ENCODE assay signal across 8 cellular contexts in the genomic region with DNA sequence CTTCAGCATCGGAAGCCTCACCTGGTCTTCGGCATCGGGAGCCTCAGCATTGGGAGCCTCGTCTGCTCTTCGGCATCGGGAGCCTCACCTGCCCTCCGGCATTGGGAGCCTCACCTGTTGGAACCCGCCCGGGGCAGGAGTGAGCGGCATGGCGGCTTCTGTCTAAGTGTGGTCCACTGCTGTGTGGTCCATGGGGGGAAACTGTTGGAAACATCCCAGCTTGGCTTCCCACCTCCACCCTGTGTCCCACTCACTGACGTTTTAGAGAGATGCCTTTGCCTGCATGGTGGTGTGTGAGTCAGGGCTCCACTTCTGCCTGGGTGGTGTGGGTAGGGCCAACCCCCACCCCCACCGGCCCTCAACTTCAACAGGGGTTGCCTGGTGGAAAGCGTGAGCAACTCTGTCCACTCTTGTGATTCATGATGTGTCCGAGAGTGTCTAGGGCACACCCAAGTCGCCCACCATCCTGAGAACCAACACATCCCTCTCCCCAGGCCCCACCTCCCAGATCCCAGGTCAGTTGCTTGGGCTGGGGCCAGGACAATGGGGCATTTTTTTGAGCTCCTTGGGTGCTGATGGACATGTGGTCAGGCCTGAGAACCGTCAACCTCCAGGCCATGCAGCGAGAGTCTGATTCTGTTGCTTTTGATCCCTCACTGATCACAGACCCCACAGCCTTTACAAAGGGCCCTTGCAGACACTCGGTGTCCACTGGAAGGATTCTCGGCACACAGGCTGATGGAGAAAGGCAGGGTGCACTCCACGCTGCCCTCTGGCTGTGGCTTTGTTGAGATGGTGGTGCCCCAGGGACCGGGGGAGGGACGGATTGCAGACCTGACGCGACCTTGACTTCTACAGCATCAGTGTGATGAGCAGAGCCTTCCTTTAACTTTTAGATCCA.
A peak's percentile ranks its signal among the peaks of the same experiment; 100 is the strongest.
DNase-seq lines count a peak whose midpoint lies in the region; ATAC-seq and TF ChIP-seq lines count a peak whose summit lies in the region.

No MANE protein-coding gene starts in this region.

- H3K4me2 ChIP-seq in HCT116 (ENCODE audit: low read length) = no peak overlapping the region

- H3K4me1 ChIP-seq in HCT116 (ENCODE audit: control insufficient read depth in 1 of 2, insufficient read depth in 2 of 2, low read length in 2 of 2) (no peaks in the 10 kb centered on the region), right lobe of liver (no peaks in the 10 kb centered on the region)

- 94% methylated on average over 6 of the region's 25 CpGs for WGBS in right lobe of liver (ENCODE audit: insufficient coverage, low coverage, low lambda C conversion rate, missing lambda C conversion rate)

- TF ChIP-seq RAD21 in HCT116 (IDR thresholded peaks at IDR 0.05; ENCODE audit: low read depth) = peak; percentile 51; the same call in 1 of the 2 replicates

- TF ChIP-seq POLR2A in HCT116 (IDR thresholded peaks at IDR 0.05; ENCODE audit: borderline replicate concordance, extremely low read depth, insufficient read depth, insufficient read length) (no peak), right lobe of liver (IDR thresholded peaks at IDR 0.05) (no peak)

- CTCF ChIA-PET in HCT116 (lab: Charles Lee) = interaction anchor here (1.0 kb wide), 1 partner anchor 370 kb away, joined by 3 read pairs; no protein-coding TSS in a partner anchor

- H4K20me1 ChIP-seq in HCT116 (ENCODE audit: insufficient read depth) = no peaks in the 10 kb centered on the region

- intact Hi-C loops in HCT116 (cut with micrococcal nuclease) (no loop called here), right lobe of liver (cut with DNase I) (no loop called here)

- H2AFZ ChIP-seq in HCT116 (ENCODE audit: low read depth, low read length, poor library complexity, severe bottlenecking) = no peak overlapping the region

- RAD21 ChIA-PET in HCT116 (lab: Charles Lee; ENCODE audit: low non-redundant PET in 1 of 2, low total read pairs in 2 of 2, uncharacterized antibody in 2 of 2, unreplicated experiment in 2 of 2) = no interaction called here

- H3K9ac ChIP-seq in HCT116 (ENCODE audit: low read length) = no peak overlapping the region

- TF ChIP-seq CTCF in HCT116 (IDR thresholded peaks at IDR 0.05 in 2 of 3, conservative IDR thresholded peaks at IDR 0.05 in 1 of 3; ENCODE audit: borderline replicate concordance in 1 of 3, insufficient read depth in 1 of 3, low read depth in 2 of 3, low read length in 2 of 3) (peak in 2 of 3 experiments; percentile 52 to 73; a peak in 4 of 6 replicates), right lobe of liver (IDR thresholded peaks at IDR 0.05) (peak in 2 of 4 donors; percentile 19 to 31)

- H3K27ac ChIP-seq in HCT116 (ENCODE audit: low read depth, low read length) (no peak overlapping the region), right lobe of liver (no peak overlapping the region)

- H3K9me3 ChIP-seq in HCT116 (ENCODE audit: control insufficient read depth in 1 of 2, insufficient read depth in 1 of 2, low read depth in 1 of 2, low read length in 2 of 2) (no peaks in the 10 kb centered on the region), right lobe of liver (no peaks in the 10 kb centered on the region)

- H3K36me3 ChIP-seq in HCT116 (ENCODE audit: control insufficient read depth in 1 of 2, insufficient read depth in 2 of 2, low read length in 2 of 2) (no peaks in the 10 kb centered on the region), right lobe of liver (no peaks in the 10 kb centered on the region)

- ATAC-seq in HCT116 (peak; percentile 87), right lobe of liver (peak in 1 of 4 donors; percentile 17), GM21528 (IDR thresholded peaks at IDR 0.05; ENCODE audit: low FRiP score, unreplicated experiment) (no peak), HG02571 (IDR thresholded peaks at IDR 0.05; ENCODE audit: unreplicated experiment) (no peak), HG03342 (IDR thresholded peaks at IDR 0.05; ENCODE audit: unreplicated experiment) (no peak), HG02973 (IDR thresholded peaks at IDR 0.05; ENCODE audit: unreplicated experiment) (no peak)

- no peak overlapping the region for H3K4me3 ChIP-seq in HCT116 (replicated peaks in 1 of 2; ENCODE audit: low read depth in 1 of 2, low read length in 2 of 2)
- H3K4me3 ChIP-seq in right lobe of liver = no peak overlapping the region

- no TSS peak for BruUV-seq in HCT116 (replicated peaks; lab: Mats Ljungman, UMichigan)

- no peaks in the 10 kb centered on the region for H3K79me2 ChIP-seq in HCT116 (ENCODE audit: insufficient read depth, low read length)

- DNase-seq in AG08395 (ENCODE audit: low spot score) = peak; percentile 46
- DNase-seq in HCT116 (ENCODE audit: low read depth, low spot score) = no peak
- peak; percentile 27 for DNase-seq in cerebellar cortex (ENCODE audit: low spot score)
- peak; percentile 16 to 37 (median 35) for DNase-seq in right lobe of liver

- POLR2A ChIA-PET in HCT116 (lab: Charles Lee) = no interaction called here

- H3K27me3 ChIP-seq in HCT116 (ENCODE audit: insufficient read depth, low read length) (no peaks in the 10 kb centered on the region), right lobe of liver (no peaks in the 10 kb centered on the region)

- H3K9me2 ChIP-seq in HCT116 (ENCODE audit: insufficient read depth) = no peaks in the 10 kb centered on the region

TF ChIP-seq in HCT116, 20 proteins besides CTCF, POLR2A, EP300 and RAD21:
- no peak for TF ChIP-seq ZNF274 (IDR thresholded peaks at IDR 0.05; ENCODE audit: low read depth, low read length)
- TF ChIP-seq CEBPB (IDR thresholded peaks at IDR 0.05; ENCODE audit: low read depth) = no peak
- no peak for TF ChIP-seq SRF (IDR thresholded peaks at IDR 0.05; ENCODE audit: low read depth)
- no peak for TF ChIP-seq EGR1 (IDR thresholded peaks at IDR 0.05; ENCODE audit: low read depth)
- no peak for TF ChIP-seq MAX (IDR thresholded peaks at IDR 0.05)
- TF ChIP-seq, protein P1, sequence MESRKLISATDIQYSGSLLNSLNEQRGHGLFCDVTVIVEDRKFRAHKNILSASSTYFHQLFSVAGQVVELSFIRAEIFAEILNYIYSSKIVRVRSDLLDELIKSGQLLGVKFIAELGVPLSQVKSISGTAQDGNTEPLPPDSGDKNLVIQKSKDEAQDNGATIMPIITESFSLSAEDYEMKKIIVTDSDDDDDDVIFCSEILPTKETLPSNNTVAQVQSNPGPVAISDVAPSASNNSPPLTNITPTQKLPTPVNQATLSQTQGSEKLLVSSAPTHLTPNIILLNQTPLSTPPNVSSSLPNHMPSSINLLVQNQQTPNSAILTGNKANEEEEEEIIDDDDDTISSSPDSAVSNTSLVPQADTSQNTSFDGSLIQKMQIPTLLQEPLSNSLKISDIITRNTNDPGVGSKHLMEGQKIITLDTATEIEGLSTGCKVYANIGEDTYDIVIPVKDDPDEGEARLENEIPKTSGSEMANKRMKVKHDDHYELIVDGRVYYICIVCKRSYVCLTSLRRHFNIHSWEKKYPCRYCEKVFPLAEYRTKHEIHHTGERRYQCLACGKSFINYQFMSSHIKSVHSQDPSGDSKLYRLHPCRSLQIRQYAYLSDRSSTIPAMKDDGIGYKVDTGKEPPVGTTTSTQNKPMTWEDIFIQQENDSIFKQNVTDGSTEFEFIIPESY (IDR thresholded peaks at IDR 0.05; ENCODE audit: extremely low read depth, insufficient replicate concordance, low read length) = no peak
- TF ChIP-seq ZFX (IDR thresholded peaks at IDR 0.05) = no peak
- TF ChIP-seq JUND (IDR thresholded peaks at IDR 0.05) = no peak
- TF ChIP-seq EZH2 (IDR thresholded peaks at IDR 0.05) = no peak
- TF ChIP-seq, protein P2, sequence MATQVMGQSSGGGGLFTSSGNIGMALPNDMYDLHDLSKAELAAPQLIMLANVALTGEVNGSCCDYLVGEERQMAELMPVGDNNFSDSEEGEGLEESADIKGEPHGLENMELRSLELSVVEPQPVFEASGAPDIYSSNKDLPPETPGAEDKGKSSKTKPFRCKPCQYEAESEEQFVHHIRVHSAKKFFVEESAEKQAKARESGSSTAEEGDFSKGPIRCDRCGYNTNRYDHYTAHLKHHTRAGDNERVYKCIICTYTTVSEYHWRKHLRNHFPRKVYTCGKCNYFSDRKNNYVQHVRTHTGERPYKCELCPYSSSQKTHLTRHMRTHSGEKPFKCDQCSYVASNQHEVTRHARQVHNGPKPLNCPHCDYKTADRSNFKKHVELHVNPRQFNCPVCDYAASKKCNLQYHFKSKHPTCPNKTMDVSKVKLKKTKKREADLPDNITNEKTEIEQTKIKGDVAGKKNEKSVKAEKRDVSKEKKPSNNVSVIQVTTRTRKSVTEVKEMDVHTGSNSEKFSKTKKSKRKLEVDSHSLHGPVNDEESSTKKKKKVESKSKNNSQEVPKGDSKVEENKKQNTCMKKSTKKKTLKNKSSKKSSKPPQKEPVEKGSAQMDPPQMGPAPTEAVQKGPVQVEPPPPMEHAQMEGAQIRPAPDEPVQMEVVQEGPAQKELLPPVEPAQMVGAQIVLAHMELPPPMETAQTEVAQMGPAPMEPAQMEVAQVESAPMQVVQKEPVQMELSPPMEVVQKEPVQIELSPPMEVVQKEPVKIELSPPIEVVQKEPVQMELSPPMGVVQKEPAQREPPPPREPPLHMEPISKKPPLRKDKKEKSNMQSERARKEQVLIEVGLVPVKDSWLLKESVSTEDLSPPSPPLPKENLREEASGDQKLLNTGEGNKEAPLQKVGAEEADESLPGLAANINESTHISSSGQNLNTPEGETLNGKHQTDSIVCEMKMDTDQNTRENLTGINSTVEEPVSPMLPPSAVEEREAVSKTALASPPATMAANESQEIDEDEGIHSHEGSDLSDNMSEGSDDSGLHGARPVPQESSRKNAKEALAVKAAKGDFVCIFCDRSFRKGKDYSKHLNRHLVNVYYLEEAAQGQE (IDR thresholded peaks at IDR 0.05; ENCODE audit: low read depth) = no peak
- no peak for TF ChIP-seq CBX3 (IDR thresholded peaks at IDR 0.05; ENCODE audit: low read depth)
- no peak for TF ChIP-seq YY1 (IDR thresholded peaks at IDR 0.05; ENCODE audit: extremely low read depth, insufficient replicate concordance, low read depth, low read length)
- no peak for TF ChIP-seq EZH2phosphoT487 (IDR thresholded peaks at IDR 0.05; ENCODE audit: borderline replicate concordance)
- no peak for TF ChIP-seq ELF1 (IDR thresholded peaks at IDR 0.05; ENCODE audit: borderline replicate concordance, low read depth)
TF ChIP-seq in HCT116: peak in this region for 0.
